Comparison of ENCODE assay signal across 11 cellular contexts in the genomic region with DNA sequence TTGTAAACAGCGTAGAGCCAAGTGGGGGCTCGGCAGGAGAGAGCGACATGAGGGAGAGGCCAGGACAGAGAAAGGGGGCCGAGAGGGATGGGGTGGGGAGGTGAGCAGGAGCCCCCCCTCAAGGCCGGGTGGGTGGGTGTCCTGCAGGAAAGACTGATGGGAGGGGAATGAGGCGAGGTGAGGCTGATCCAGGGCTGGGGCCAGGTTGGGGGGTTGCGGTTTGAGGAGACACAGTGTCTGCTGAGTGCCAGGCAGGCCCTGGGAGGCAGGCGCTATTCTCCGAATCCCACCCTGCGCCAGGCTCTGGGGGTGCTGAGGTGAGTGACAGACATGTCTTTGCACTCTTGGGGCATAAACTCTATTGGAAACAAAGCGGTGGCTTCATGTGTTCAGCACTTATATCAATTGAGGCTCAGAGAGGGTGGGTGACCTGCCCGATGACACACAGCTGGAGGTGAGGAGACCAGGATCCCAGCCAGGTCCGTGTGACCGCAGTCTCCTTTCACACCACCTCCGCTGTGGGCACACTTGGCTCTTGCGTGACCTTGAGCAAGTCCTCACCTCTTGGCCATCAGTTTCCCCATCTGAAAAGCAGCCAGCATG. TPM values are rescaled to one million over a fixed set of nuclear protein-coding genes. Genes with fewer than 3 reads are reported as not detected.
DNase-seq lines count a peak whose midpoint lies in the region; ATAC-seq and TF ChIP-seq lines count a peak whose summit lies in the region.
"Had no signal": no experiment of that assay in that cellular context is flagged by ENCODE, and none has a peak within 500 bp of the region (broad histone marks: within the 10 kb centered on the region; RNA-seq: fewer than 3 reads in every experiment).

No MANE protein-coding gene starts in this region.

- ATAC-seq in mucosa of descending colon (no peak), upper lobe of left lung (ENCODE audit: low FRiP score in 2 of 2) (no peak)

- POLR2A ChIA-PET in GM10248 (lab: Yijun Ruan, JAX) = interaction anchor here (0.9 kb wide), 1 partner anchor 9 kb away, joined by 3 read pairs; a partner anchor contains a TSS

- no peaks in the 10 kb centered on the region for H3K9me3 Mint-ChIP-seq in activated naive CD4-positive, alpha-beta T cell treated with anti-CD3 and anti-CD28 coated beads, Interleukin-2, amount 50 U/mL, for 24 hours
- H3K9me3 Mint-ChIP-seq in neural progenitor cell (no peaks in the 10 kb centered on the region), endodermal cell (no peaks in the 10 kb centered on the region)

- 37 to 38% methylated on average over 15 of the region's 16 CpGs for WGBS in upper lobe of left lung, 2 donors
- WGBS in endodermal cell (ENCODE audit: insufficient coverage in 1 of 2, insufficient read length in 1 of 2), 2 experiments = 89 to 100% methylated on average over 1 to 16 of the region's 16 CpGs

- no peak overlapping the region for H2AFZ ChIP-seq in neural progenitor cell (replicated peaks)

- H3K27ac Mint-ChIP-seq in activated naive CD4-positive, alpha-beta T cell treated with anti-CD3 and anti-CD28 coated beads, Interleukin-2, amount 50 U/mL, for 24 hours = no peak overlapping the region
- no peak overlapping the region for H3K27ac Mint-ChIP-seq in neural progenitor cell
- no peak overlapping the region for H3K27ac Mint-ChIP-seq in endodermal cell

- peak overlapping the region; percentile 24 for H3K4me3 ChIP-seq in coronary artery
- no peak overlapping the region for H3K4me3 ChIP-seq in mucosa of descending colon
- peak overlapping the region in 2 of 4 donors; percentile 18 to 29 for H3K4me3 ChIP-seq in upper lobe of left lung
- no peak overlapping the region for H3K4me3 ChIP-seq in neural progenitor cell
- H3K4me3 ChIP-seq in endodermal cell (ENCODE audit: low read length) = no peak overlapping the region
- H3K4me3 ChIP-seq: ascending aorta had no signal

- TF ChIP-seq CTCF in coronary artery (IDR thresholded peaks at IDR 0.05) (no peak), mucosa of descending colon (IDR thresholded peaks at IDR 0.05) (no peak), upper lobe of left lung (IDR thresholded peaks at IDR 0.05) (no peak), neural progenitor cell (IDR thresholded peaks at IDR 0.05) (no peak), endodermal cell (conservative IDR thresholded peaks at IDR 0.05) (no peak), GM10248 (IDR thresholded peaks at IDR 0.05; ENCODE audit: control extremely low read depth, extremely low read depth, low read depth, missing control alignments) (no peak)

- CTCF ChIA-PET in GM10248 (lab: Yijun Ruan, JAX) = interaction anchor here (0.7 to 2.2 kb wide), 11 partner anchors 8 to 68 kb away, joined by 3 to 16 read pairs (median 4); a partner anchor contains a TSS

- no peak for TF ChIP-seq EP300 in upper lobe of left lung (IDR thresholded peaks at IDR 0.05)

- TF ChIP-seq POLR2A in upper lobe of left lung (IDR thresholded peaks at IDR 0.05) = no peak

- H3K27ac ChIP-seq in coronary artery (no peak overlapping the region), upper lobe of left lung (peak overlapping the region; percentile 40 to 68 (median 58)), neural progenitor cell (no peak overlapping the region), endodermal cell (ENCODE audit: low read depth, low read length) (no peak overlapping the region)
- H3K27ac ChIP-seq: ascending aorta, foreskin keratinocyte had no signal

- H3K79me2 ChIP-seq in neural progenitor cell (ENCODE audit: low read depth) = no peaks in the 10 kb centered on the region

- H3K4me3 Mint-ChIP-seq in activated naive CD4-positive, alpha-beta T cell treated with anti-CD3 and anti-CD28 coated beads, Interleukin-2, amount 50 U/mL, for 24 hours = peak overlapping the region; percentile 19
- H3K4me3 Mint-ChIP-seq in neural progenitor cell (no peak overlapping the region), endodermal cell (no peak overlapping the region)

- H3K27me3 Mint-ChIP-seq in activated naive CD4-positive, alpha-beta T cell treated with anti-CD3 and anti-CD28 coated beads, Interleukin-2, amount 50 U/mL, for 24 hours = peaks cover 6% of the 10 kb centered on the region
- H3K27me3 Mint-ChIP-seq in neural progenitor cell (ENCODE audit: insufficient read depth, low read depth) (peaks cover 21% of the 10 kb centered on the region), endodermal cell (ENCODE audit: insufficient read depth) (peaks cover 9% of the 10 kb centered on the region)

- H4K20me1 ChIP-seq in neural progenitor cell (ENCODE audit: low read depth) = no peaks in the 10 kb centered on the region

- H3K27me3 ChIP-seq in upper lobe of left lung (no peaks in the 10 kb centered on the region), neural progenitor cell (peaks cover 6% of the 10 kb centered on the region), endodermal cell (ENCODE audit: control insufficient read depth, insufficient read depth, low read length, poor library complexity, severe bottlenecking) (no peaks in the 10 kb centered on the region)
- H3K27me3 ChIP-seq: ascending aorta had no signal

- peaks cover 11% of the 10 kb centered on the region for H3K4me1 Mint-ChIP-seq in activated naive CD4-positive, alpha-beta T cell treated with anti-CD3 and anti-CD28 coated beads, Interleukin-2, amount 50 U/mL, for 24 hours
- H3K4me1 Mint-ChIP-seq in neural progenitor cell (peaks cover 20% of the 10 kb centered on the region), endodermal cell (peaks cover 5% of the 10 kb centered on the region)

- intact Hi-C loops in mucosa of descending colon (cut with DNase I, micrococcal nuclease) = no loop called here

- H3F3A ChIP-seq in neural progenitor cell (ENCODE audit: low read depth) = no peaks in the 10 kb centered on the region

- H3K9ac ChIP-seq in neural progenitor cell = no peak overlapping the region
- no peak overlapping the region for H3K9ac ChIP-seq in endodermal cell (ENCODE audit: extremely low read depth, low read length, poor library complexity, severe bottlenecking)

- no peaks in the 10 kb centered on the region for H3K36me3 Mint-ChIP-seq in activated naive CD4-positive, alpha-beta T cell treated with anti-CD3 and anti-CD28 coated beads, Interleukin-2, amount 50 U/mL, for 24 hours
- H3K36me3 Mint-ChIP-seq in neural progenitor cell (no peaks in the 10 kb centered on the region), endodermal cell (ENCODE audit: low read depth) (no peaks in the 10 kb centered on the region)

- H3K36me3 ChIP-seq in mucosa of descending colon (ENCODE audit: low read depth) = no peaks in the 10 kb centered on the region
- no peaks in the 10 kb centered on the region for H3K36me3 ChIP-seq in upper lobe of left lung
- H3K36me3 ChIP-seq in neural progenitor cell = no peaks in the 10 kb centered on the region
- no peaks in the 10 kb centered on the region for H3K36me3 ChIP-seq in endodermal cell (ENCODE audit: control insufficient read depth, insufficient read depth, low read length)
- H3K36me3 ChIP-seq: ascending aorta had no signal

- H3K9me3 ChIP-seq in mucosa of descending colon (no peaks in the 10 kb centered on the region), upper lobe of left lung (no peaks in the 10 kb centered on the region), neural progenitor cell (ENCODE audit: low read depth) (no peaks in the 10 kb centered on the region), endodermal cell (ENCODE audit: control insufficient read depth, low read length) (no peaks in the 10 kb centered on the region)
- H3K9me3 ChIP-seq: ascending aorta had no signal

- no peak for DNase-seq in activated naive CD4-positive, alpha-beta T cell (lab: John Stamatoyannopoulos, UW)
- DNase-seq in coronary artery (ENCODE audit: low spot score) (no peak), mucosa of descending colon (peak in 2 of 3 donors; percentile 27 to 29), upper lobe of left lung (no peak), neural progenitor cell (ENCODE audit: low spot score) (no peak), endodermal cell (no peak), GM10248 (ENCODE audit: extremely low spot score) (no peak)
- DNase-seq: NCI-H524 treated with DMSO at 0.1 percent for 48 hours had no signal

- no peaks in the 10 kb centered on the region for H3K4me1 ChIP-seq in mucosa of descending colon (ENCODE audit: low read depth)
- H3K4me1 ChIP-seq in upper lobe of left lung = peaks cover 17 to 23% (median 21%) of the 10 kb centered on the region in 4 donors
- no peaks in the 10 kb centered on the region for H3K4me1 ChIP-seq in neural progenitor cell
- H3K4me1 ChIP-seq in endodermal cell (ENCODE audit: control insufficient read depth, insufficient read depth, low read length) = no peaks in the 10 kb centered on the region
- H3K4me1 ChIP-seq: ascending aorta, foreskin keratinocyte had no signal

- no peak overlapping the region for H3K4me2 ChIP-seq in neural progenitor cell

RNA-seq across cellular contexts. Expression of a gene that starts 19.7 kb away (rescaled TPM):
- 10 to 100 TPM in 1 of 3 donors, 1 to 10 TPM in 2; 3.0 to 86.8 (median 7.8) TPM for total RNA-seq in mucosa of descending colon
- 10 to 100 TPM in 5 of 6 donors, 1 to 10 TPM in 1; 8.5 to 38.3 (median 17.7) TPM for total RNA-seq in upper lobe of left lung
- total RNA-seq in neural progenitor cell (ENCODE audit: low replicate concordance) = 0.07 and 0.37 TPM in 2 replicates
- total RNA-seq in endodermal cell = 1 to 10 TPM; 1.8 to 3.3 TPM
- polyA plus RNA-seq in endodermal cell (2013, experiment 1 of 2) = 3.4 TPM
- polyA plus RNA-seq in endodermal cell (2013, experiment 2 of 2) = 3.3 TPM

Comparison
In these comparisons a context has a peak if more than half of its experiments do, and no peak if none do; other contexts are left out.
1. DNase-seq: peak in mucosa of descending colon (2 of 3); none in activated naive CD4-positive, alpha-beta T cell (0 of 4), coronary artery (single experiment), upper lobe of left lung (0 of 2), neural progenitor cell (single experiment), endodermal cell (single experiment) and GM10248 (single experiment).
2. H3K27ac ChIP-seq: peak in upper lobe of left lung (4 of 4); none in coronary artery (0 of 2), neural progenitor cell (single experiment) and endodermal cell (single experiment).